ENCODE assay signal across 7 cellular contexts in genomic region chr10:48353246-48353645, GRCh38.
"Had no signal": no experiment of that assay in that cellular context is flagged by ENCODE, and none has a peak within 500 bp of the region (broad histone marks: within the 10 kb centered on the region; RNA-seq: fewer than 3 reads in every experiment).

No MANE protein-coding gene starts in this region.

- H3K4me3 ChIP-seq: GM23248 had no signal

- DNase-seq: GM23248, GOT3, H9, HCEC 1CT, KBM-7 had no signal

- ATAC-seq: HepG2 had no signal

- H3K27ac ChIP-seq: GM23248, HL-60 had no signal
